In genomic region chr15:80455051-80455648, GRCh38 we compare ENCODE assay signal across 16 cellular contexts. TPM values are rescaled to one million over a fixed set of nuclear protein-coding genes. Genes with fewer than 3 reads are reported as not detected.
DNase-seq lines count a peak whose midpoint lies in the region; ATAC-seq, FAIRE-seq and TF ChIP-seq lines count a peak whose summit lies in the region.
"Had no signal": no experiment of that assay in that cellular context is flagged by ENCODE, and none has a peak within 500 bp of the region (broad histone marks: within the 10 kb centered on the region; RNA-seq: fewer than 3 reads in every experiment).

No MANE protein-coding gene starts in this region.

- no peak for DNase-seq in A549 (ENCODE audit: low read depth in 1 of 2, low spot score in 1 of 2)
- peak; percentile 31 for DNase-seq in IMR-90
- DNase-seq in body of pancreas = peak in 3 of 4 donors; percentile 24 to 68 (median 67)
- DNase-seq in left lung = no peak
- DNase-seq in HPDE6-E6E7 (ENCODE audit: extremely low spot score) = no peak
- DNase-seq in stimulated activated naive CD4-positive, alpha-beta T cell (lab: John Stamatoyannopoulos, UW) = no peak
- DNase-seq in activated T-cell treated with anti-CD3 and anti-CD28 coated beads, Interleukin-2, amount 50 U/mL, for 72 hours = no peak

- intact Hi-C loops in IMR-90 (cut with micrococcal nuclease) = loop anchor here (1.0 to 5.0 kb wide), 5 partner anchors 36 to 516 kb away; no protein-coding TSS in a partner anchor
- intact Hi-C loops in body of pancreas (cut with DNase I) = loop anchor here (5.0 kb wide), 1 partner anchor 512 kb away; no protein-coding TSS in a partner anchor
- intact Hi-C loops in left lung (cut with DNase I) = loop anchor here in 1 of 2 donors (5.0 to 10.0 kb wide), 2 partner anchors 120 to 512 kb away; no protein-coding TSS in a partner anchor

- TF ChIP-seq EP300 in A549 (IDR thresholded peaks at IDR 0.05) = no peak

- no peak overlapping the region for H3K27ac ChIP-seq in A549
- H3K27ac ChIP-seq in IMR-90 (ENCODE audit: insufficient read depth, low read length) = peak overlapping the region; percentile 79
- no peak overlapping the region for H3K27ac ChIP-seq in body of pancreas
- no peak overlapping the region for H3K27ac ChIP-seq in left lung
- H3K27ac ChIP-seq: gastroesophageal sphincter, VCaP had no signal

- H3K4ac ChIP-seq in IMR-90 (ENCODE audit: low read depth, low read length) = peak overlapping the region; percentile 91

- H3K36me3 Mint-ChIP-seq in activated T-cell treated with anti-CD3 and anti-CD28 coated beads, Interleukin-2, amount 50 U/mL, for 72 hours (ENCODE audit: insufficient read depth in 2 of 2) = no peaks in the 10 kb centered on the region
- H3K36me3 Mint-ChIP-seq: naive B cell, T-cell had no signal

- H4K91ac ChIP-seq in IMR-90 (ENCODE audit: insufficient read depth, low read depth, low read length) = peak overlapping the region; percentile 86

- H3K23ac ChIP-seq in IMR-90 (ENCODE audit: low read depth, low read length) = peak overlapping the region; percentile 66

- peak overlapping the region; percentile 69 for H3K14ac ChIP-seq in IMR-90 (replicated peaks; ENCODE audit: low read depth, low read length)

- peaks cover 14% of the 10 kb centered on the region for H3K27me3 Mint-ChIP-seq in activated T-cell treated with anti-CD3 and anti-CD28 coated beads, Interleukin-2, amount 50 U/mL, for 72 hours (ENCODE audit: low read depth)

- H3K56ac ChIP-seq in IMR-90 (ENCODE audit: extremely low read depth, insufficient read depth, low read length) = peak overlapping the region; percentile 78; the same call in 1 of the 2 replicates

- CTCF ChIA-PET in A549 (lab: Yijun Ruan, JAX) (interaction anchor here (0.5 to 12.3 kb wide), 65 partner anchors 8 to 811 kb away, joined by 3 to 228 read pairs (median 4); partner anchors contain the start of genes ABHD17C and CEMIP), IMR-90 (lab: Yijun Ruan, JAX) (interaction anchor here (0.6 to 3.6 kb wide), 14 partner anchors 10 to 515 kb away, joined by 3 to 25 read pairs (median 3); partner anchors contain the start of gene CEMIP)

- H3K36me3 ChIP-seq in IMR-90 (ENCODE audit: control insufficient read depth, insufficient read depth, low read length) (peaks cover 2% of the 10 kb centered on the region; the same call in 1 of the 2 replicates), body of pancreas (replicated peaks in 1 of 2; ENCODE audit: insufficient read depth in 1 of 2, low read depth in 2 of 2) (no peaks in the 10 kb centered on the region), left lung (no peaks in the 10 kb centered on the region)
- H3K36me3 ChIP-seq: gastroesophageal sphincter had no signal

- H3K18ac ChIP-seq in IMR-90 (ENCODE audit: low read depth, low read length) = peak overlapping the region; percentile 54

- no peak for TF ChIP-seq CTCF in A549 (IDR thresholded peaks at IDR 0.05)
- TF ChIP-seq CTCF in IMR-90 (conservative IDR thresholded peaks at IDR 0.05; ENCODE audit: low read depth, low read length) = no peak
- TF ChIP-seq CTCF in body of pancreas (IDR thresholded peaks at IDR 0.05) = no peak
- TF ChIP-seq CTCF in left lung (IDR thresholded peaks at IDR 0.05) = no peak

- TF ChIP-seq POLR2A in A549 (IDR thresholded peaks at IDR 0.05; ENCODE audit: low read length) (no peak), IMR-90 (IDR thresholded peaks at IDR 0.05; ENCODE audit: low read depth, low read length) (no peak), body of pancreas (IDR thresholded peaks at IDR 0.05) (no peak)

- no TSS peak for BruUV-seq in IMR-90 (replicated peaks; lab: Mats Ljungman, UMichigan)

- no peaks in the 10 kb centered on the region for H3K4me1 Mint-ChIP-seq in activated T-cell treated with anti-CD3 and anti-CD28 coated beads, Interleukin-2, amount 50 U/mL, for 72 hours (ENCODE audit: low read depth)

- no peaks in the 10 kb centered on the region for H4K20me1 ChIP-seq in IMR-90 (ENCODE audit: insufficient read depth, low read length)

- H3K9me1 ChIP-seq in IMR-90 (ENCODE audit: insufficient read depth, low read length) = peaks cover 17% of the 10 kb centered on the region

- H2BK15ac ChIP-seq in IMR-90 (ENCODE audit: low read depth, low read length) = peak overlapping the region; percentile 41; the same call in 2 of the 3 replicates

- no peak overlapping the region for H3K27ac Mint-ChIP-seq in activated T-cell treated with anti-CD3 and anti-CD28 coated beads, Interleukin-2, amount 50 U/mL, for 72 hours
- H3K27ac Mint-ChIP-seq: activated CD8-positive, alpha-beta T cell treated with anti-CD3 and anti-CD28 coated beads for 36 hours; activated naive CD8-positive, alpha-beta T cell treated with anti-CD3 and anti-CD28 coated beads, Interleukin-2, amount 50 U/mL, for 24 hours; activated T-helper 1 cell treated with anti-CD3 and anti-CD28 coated beads, Interleukin-12 subunit alpha, Interleukin-12 subunit beta, Interleukin-2, Interleukin-4 antibody, amounts not matched to agents 30 ng/mL and 10 ng/mL and 1 ng/mL, durations not matched to agents 14 hours and 24 hours and 36 hours; naive B cell; T-cell had no signal

- H3K27me3 ChIP-seq in IMR-90 (ENCODE audit: control insufficient read depth, insufficient read depth, low read length) (no peaks in the 10 kb centered on the region), body of pancreas (no peaks in the 10 kb centered on the region), left lung (peaks cover 0 to under 1% of the 10 kb centered on the region in 2 donors)
- H3K27me3 ChIP-seq: gastroesophageal sphincter had no signal

- peak overlapping the region; percentile 38 for H2AK9ac ChIP-seq in IMR-90 (replicated peaks; ENCODE audit: low read depth, low read length, poor library complexity)

- no peaks in the 10 kb centered on the region for H3K9me3 Mint-ChIP-seq in activated T-cell treated with anti-CD3 and anti-CD28 coated beads, Interleukin-2, amount 50 U/mL, for 72 hours
- H3K9me3 Mint-ChIP-seq: activated CD8-positive, alpha-beta T cell treated with anti-CD3 and anti-CD28 coated beads for 36 hours; activated naive CD8-positive, alpha-beta T cell treated with anti-CD3 and anti-CD28 coated beads, Interleukin-2, amount 50 U/mL, for 24 hours; activated T-helper 1 cell treated with anti-CD3 and anti-CD28 coated beads, Interleukin-12 subunit alpha, Interleukin-12 subunit beta, Interleukin-2, Interleukin-4 antibody, amounts not matched to agents 30 ng/mL and 10 ng/mL and 1 ng/mL, durations not matched to agents 14 hours and 24 hours and 36 hours; naive B cell; T-cell had no signal

- 49% methylated on average over 6 of the region's 6 CpGs for WGBS in A549 (ENCODE audit: missing lambda C conversion rate)
- WGBS in IMR-90 (ENCODE audit: extremely low coverage in 2 of 2, insufficient read length in 1 of 2), 2 experiments = 65% methylated on average over 2 of the region's 6 CpGs; no CpG with 5 or more reads in 1 of the 2 experiments
- WGBS in body of pancreas, 2 donors = 30 to 33% methylated on average over 6 of the region's 6 CpGs

- H2AFZ ChIP-seq in IMR-90 (replicated peaks; ENCODE audit: low read length, poor library complexity) = no peak overlapping the region

- dilution Hi-C loops in IMR-90 (cut with HindIII; ENCODE audit: low sequenced_read_pairs, unreplicated experiment) = no loop called here

- peak overlapping the region; percentile 90 for H2BK20ac ChIP-seq in IMR-90 (ENCODE audit: low read depth, low read length)

- peak; percentile 61 for FAIRE-seq in A549 (lab: Jason Lieb, UNC)

- H3K4me1 ChIP-seq in A549 (peaks cover 14% of the 10 kb centered on the region), IMR-90 (ENCODE audit: control insufficient read depth, insufficient read depth, low read length) (peaks cover 20% of the 10 kb centered on the region), body of pancreas (peaks cover 8% of the 10 kb centered on the region), left lung (peaks cover 9 to 33% of the 10 kb centered on the region in 2 donors)

- H2BK120ac ChIP-seq in IMR-90 (ENCODE audit: low read depth, low read length) = peak overlapping the region; percentile 99

- H3K79me1 ChIP-seq in IMR-90 (ENCODE audit: low read depth in 1 of 2, low read length in 2 of 2) = peaks cover 5 to 21% of the 10 kb centered on the region in 2 experiments; a peak in 2 of 4 replicates

- H3K4me3 Mint-ChIP-seq in activated T-cell treated with anti-CD3 and anti-CD28 coated beads, Interleukin-2, amount 50 U/mL, for 72 hours = no peak overlapping the region
- H3K4me3 Mint-ChIP-seq: activated CD8-positive, alpha-beta T cell treated with anti-CD3 and anti-CD28 coated beads for 36 hours; activated naive CD8-positive, alpha-beta T cell treated with anti-CD3 and anti-CD28 coated beads, Interleukin-2, amount 50 U/mL, for 24 hours; activated T-helper 1 cell treated with anti-CD3 and anti-CD28 coated beads, Interleukin-12 subunit alpha, Interleukin-12 subunit beta, Interleukin-2, Interleukin-4 antibody, amounts not matched to agents 30 ng/mL and 10 ng/mL and 1 ng/mL, durations not matched to agents 14 hours and 24 hours and 36 hours; naive B cell; T-cell had no signal

- H3K9me3 ChIP-seq in A549 (no peaks in the 10 kb centered on the region), IMR-90 (ENCODE audit: control insufficient read depth, insufficient read depth, low read length) (no peaks in the 10 kb centered on the region), body of pancreas (no peaks in the 10 kb centered on the region), left lung (no peaks in the 10 kb centered on the region)
- H3K9me3 ChIP-seq: Caco-2, gastroesophageal sphincter had no signal

- POLR2A ChIA-PET in A549 (lab: Yijun Ruan, JAX) = no interaction called here
- POLR2A ChIA-PET in IMR-90 (lab: Charles Lee; ENCODE audit: unreplicated experiment) = interaction anchor here (1.0 kb wide), 1 partner anchor 321 kb away, joined by 3 read pairs; no protein-coding TSS in a partner anchor

- H2BK5ac ChIP-seq in IMR-90 (ENCODE audit: low read depth, low read length, poor library complexity, severe bottlenecking) = peak overlapping the region; percentile 87

- peak overlapping the region; percentile 24 to 67; a peak in 3 of 4 replicates for H4K8ac ChIP-seq in IMR-90 (ENCODE audit: low read depth in 2 of 2, low read length in 2 of 2)

- peak overlapping the region; percentile 56; the same call in 2 of the 3 replicates for H3K4me2 ChIP-seq in A549
- H3K4me2 ChIP-seq in IMR-90 (ENCODE audit: low read depth, low read length) = peak overlapping the region; percentile 54

- TF ChIP-seq RAD21 in A549 (conservative IDR thresholded peaks at IDR 0.05 in 1 of 2, IDR thresholded peaks at IDR 0.05 in 1 of 2) = no peak
- TF ChIP-seq RAD21 in IMR-90 (IDR thresholded peaks at IDR 0.05; ENCODE audit: low read length) = no peak

- in situ Hi-C loops in IMR-90 (cut with MboI; ENCODE audit: low sequenced_read_pairs) = loop anchor here (5.0 kb wide), 3 partner anchors 112 to 512 kb away; partner anchors contain the start of gene CEMIP

- H2AK5ac ChIP-seq in IMR-90 (ENCODE audit: low read depth, low read length) = peak overlapping the region; percentile 56

- H3K4me3 ChIP-seq in A549 = no peak overlapping the region
- H3K4me3 ChIP-seq in IMR-90 (ENCODE audit: insufficient read depth, low read depth, low read length) = no peak overlapping the region
- no peak overlapping the region for H3K4me3 ChIP-seq in body of pancreas
- no peak overlapping the region for H3K4me3 ChIP-seq in left lung
- H3K4me3 ChIP-seq: gastroesophageal sphincter had no signal

- peak overlapping the region; percentile 26 for H3K9ac ChIP-seq in IMR-90 (ENCODE audit: low read depth, low read length)

- H4K5ac ChIP-seq in IMR-90 (ENCODE audit: low read depth, low read length) = peak overlapping the region; percentile 20

- ATAC-seq in A549 (peak; percentile 25 to 36; a peak in 3 of 6 replicates), IMR-90 (ENCODE audit: low read depth) (peak; percentile 48), body of pancreas (peak; percentile 41), left lung (peak; percentile 9), HG02588 (IDR thresholded peaks at IDR 0.05; ENCODE audit: unreplicated experiment) (no peak)
- ATAC-seq in activated T-cell treated with anti-CD3 and anti-CD28 coated beads, Interleukin-2, amount 50 U/mL, for 72 hours (replicated peaks in 1 of 2) = no peak
- ATAC-seq: activated naive CD8-positive, alpha-beta T cell treated with anti-CD3 and anti-CD28 coated beads, Interleukin-2, amount 50 U/mL, for 24 hours had no signal

RNA-seq across cellular contexts. Expression of gene ARNT2, which starts 51.0 kb away (rescaled TPM):
- polyA plus RNA-seq in A549 (2011; rRNA removed) (17.0 and 25.3 TPM in 2 replicates), A549 (2017; fragmentation: RNase III; extraction: RNeasy Plus Mini Kit Qiagen cat#74134 plus additional on column Dnase treatment) (8.9 to 10.1 TPM (median 9.8 TPM) in 3 replicates), IMR-90 (2012; rRNA removed) (16.7 and 18.2 TPM in 2 replicates)
- 8.3 and 10.9 TPM in 2 replicates for polyA plus RNA-seq in A549 (2012; cell fraction: cytosol; rRNA removed)
- 9.9 and 14.0 TPM in 2 replicates for polyA plus RNA-seq in A549 (2012; cell fraction: nucleus; rRNA removed)
- polyA minus RNA-seq in A549 (2011; rRNA and poly(A)+ RNA removed) = 30.1 and 36.5 TPM in 2 replicates
- total RNA-seq in IMR-90 (2012; rRNA removed) (14.7 and 19.0 TPM in 2 replicates), body of pancreas (1 to 10 TPM; 5.3 to 5.4 TPM), left lung (1 to 10 TPM; 9.7 to 9.9 TPM)
- polyA plus RNA-seq in IMR-90 (2012; cell fraction: cytosol; rRNA removed) = 12.1 and 13.1 TPM in 2 replicates
- polyA plus RNA-seq in IMR-90 (2012; cell fraction: nucleus; rRNA removed; ENCODE audit: low replicate concordance) = 18.3 and 31.1 TPM in 2 replicates
- total RNA-seq in activated T-cell treated with anti-CD3 and anti-CD28 coated beads, Interleukin-2, amount 50 U/mL, for 72 hours = under 1 TPM; 0.07 to 0.19 TPM

Comparison
In these comparisons a context has a peak if more than half of its experiments do, and no peak if none do; other contexts are left out.
1. ATAC-seq: peak in A549 (2 of 2), IMR-90 (single experiment), body of pancreas (single experiment) and left lung (single experiment); none in HG02588 (single experiment) and activated T-cell treated with anti-CD3 and anti-CD28 coated beads, Interleukin-2, amount 50 U/mL, for 72 hours (0 of 2).
2. DNase-seq: peak in IMR-90 (single experiment) and body of pancreas (3 of 4); none in A549 (0 of 2), left lung (0 of 2), HPDE6-E6E7 (single experiment), stimulated activated naive CD4-positive, alpha-beta T cell (0 of 6) and activated T-cell treated with anti-CD3 and anti-CD28 coated beads, Interleukin-2, amount 50 U/mL, for 72 hours (0 of 2).
3. RNA of gene ARNT2, which starts 51.0 kb away (total RNA-seq): 14.7 to 19.0 TPM in IMR-90, 9.7 to 9.9 TPM in left lung and 5.3 to 5.4 TPM in body of pancreas; 0.07 to 0.19 TPM in activated T-cell treated with anti-CD3 and anti-CD28 coated beads, Interleukin-2, amount 50 U/mL, for 72 hours; every median in the first group is over 4 times any median in the second.